Comparison of ENCODE assay signal across 9 cellular contexts in genomic region chr6:95203153-95203754, GRCh38.
DNase-seq lines count a peak whose midpoint lies in the region; ATAC-seq, FAIRE-seq and TF ChIP-seq lines count a peak whose summit lies in the region.
"Had no signal": no experiment of that assay in that cellular context is flagged by ENCODE, and none has a peak within 500 bp of the region (broad histone marks: within the 10 kb centered on the region; RNA-seq: fewer than 3 reads in every experiment).

No MANE protein-coding gene starts in this region.

- DNase-seq in NCI-H2196 (lab: John Stamatoyannopoulos, UW; ENCODE audit: unreplicated experiment) (peak; percentile 23), NCI-H2196 treated with DMSO at 0.1 percent for 48 hours (lab: John Stamatoyannopoulos, UW; ENCODE audit: unreplicated experiment) (no peak), NCI-H748 (lab: John Stamatoyannopoulos, UW; ENCODE audit: unreplicated experiment) (peak; percentile 61), bronchial epithelial cell (ENCODE audit: low read depth) (peak; percentile 55)
- no peak for DNase-seq in activated T-helper 2 cell treated with anti-CD3 and anti-CD28 coated beads, Interferon-gamma antibody, Interleukin-2, Interleukin-4, amounts not matched to agents 10 μg/mL and 5 μg/mL and 100 μg/mL, durations not matched to agents 14 hours and 24 hours and 36 hours (ENCODE audit: low spot score)

- H3K27ac ChIP-seq in neural cell (ENCODE audit: low read length): no peak overlapping the region

- H2AFZ ChIP-seq in neural cell (ENCODE audit: low read depth, low read length): no peak overlapping the region

- H3K36me3 Mint-ChIP-seq in activated T-helper 2 cell treated with anti-CD3 and anti-CD28 coated beads, Interferon-gamma antibody, Interleukin-2, Interleukin-4, amounts not matched to agents 10 μg/mL and 5 μg/mL and 100 μg/mL, durations not matched to agents 14 hours and 24 hours and 36 hours (ENCODE audit: low read depth): no peaks in the 10 kb centered on the region
- H3K36me3 Mint-ChIP-seq: CD4-positive, CD25-positive, alpha-beta regulatory T cell had no signal

- H3K27ac Mint-ChIP-seq in activated T-helper 2 cell treated with anti-CD3 and anti-CD28 coated beads, Interferon-gamma antibody, Interleukin-2, Interleukin-4, amounts not matched to agents 10 μg/mL and 5 μg/mL and 100 μg/mL, durations not matched to agents 14 hours and 24 hours and 36 hours: no peak overlapping the region
- H3K27ac Mint-ChIP-seq: CD4-positive, CD25-positive, alpha-beta regulatory T cell had no signal

- H3K4me3 Mint-ChIP-seq in activated T-helper 2 cell treated with anti-CD3 and anti-CD28 coated beads, Interferon-gamma antibody, Interleukin-2, Interleukin-4, amounts not matched to agents 10 μg/mL and 5 μg/mL and 100 μg/mL, durations not matched to agents 14 hours and 24 hours and 36 hours (ENCODE audit: low read depth): no peak overlapping the region
- H3K4me3 Mint-ChIP-seq: CD4-positive, CD25-positive, alpha-beta regulatory T cell had no signal

- no peaks in the 10 kb centered on the region for H3K27me3 Mint-ChIP-seq in activated T-helper 2 cell treated with anti-CD3 and anti-CD28 coated beads, Interferon-gamma antibody, Interleukin-2, Interleukin-4, amounts not matched to agents 10 μg/mL and 5 μg/mL and 100 μg/mL, durations not matched to agents 14 hours and 24 hours and 36 hours (ENCODE audit: low read depth)
- H3K27me3 Mint-ChIP-seq: CD4-positive, CD25-positive, alpha-beta regulatory T cell had no signal

- H3K36me3 ChIP-seq in bronchial epithelial cell (ENCODE audit: control insufficient read depth, insufficient read depth, low read length): no peaks in the 10 kb centered on the region
- H3K36me3 ChIP-seq in neural cell (ENCODE audit: insufficient read depth, low read length): no peaks in the 10 kb centered on the region

- no peaks in the 10 kb centered on the region for H4K20me1 ChIP-seq in neural cell (ENCODE audit: insufficient read depth)

- H3F3A ChIP-seq in neural cell (ENCODE audit: insufficient read depth, low read length, poor library complexity, severe bottlenecking): no peaks in the 10 kb centered on the region

- no peak overlapping the region for H3K9ac ChIP-seq in neural cell (ENCODE audit: low read length)

- H3K9me3 Mint-ChIP-seq in activated T-helper 2 cell treated with anti-CD3 and anti-CD28 coated beads, Interferon-gamma antibody, Interleukin-2, Interleukin-4, amounts not matched to agents 10 μg/mL and 5 μg/mL and 100 μg/mL, durations not matched to agents 14 hours and 24 hours and 36 hours: no peaks in the 10 kb centered on the region

- no peaks in the 10 kb centered on the region for H3K9me2 ChIP-seq in neural cell (ENCODE audit: insufficient read depth, low read length)

- H3K79me2 ChIP-seq in neural cell (replicated peaks; ENCODE audit: insufficient read depth, low read length): no peaks in the 10 kb centered on the region

- ATAC-seq in GM19468 (IDR thresholded peaks at IDR 0.05; ENCODE audit: extremely low read depth, unreplicated experiment) (peak; percentile 68), HG03378 (IDR thresholded peaks at IDR 0.05; ENCODE audit: unreplicated experiment) (peak; percentile 93)

- peak; percentile 43 for TF ChIP-seq RAD21 in neural cell (conservative IDR thresholded peaks at IDR 0.05)

- no peak for TF ChIP-seq EP300 in neural cell (conservative IDR thresholded peaks at IDR 0.05; ENCODE audit: poor library complexity, severe bottlenecking)

- intact Hi-C loops in activated T-helper 2 cell treated with anti-CD3 and anti-CD28 coated beads, Interferon-gamma antibody, Interleukin-2, Interleukin-4, amounts not matched to agents 10 μg/mL and 5 μg/mL and 100 μg/mL, durations not matched to agents 14 hours and 24 hours and 36 hours (cut with micrococcal nuclease): loop anchor here (5.0 kb wide), 1 partner anchor 719 kb away; no protein-coding TSS in a partner anchor

- H3K27me3 ChIP-seq in bronchial epithelial cell (ENCODE audit: control insufficient read depth, insufficient read depth, low read length) (no peaks in the 10 kb centered on the region), neural cell (ENCODE audit: insufficient read depth, low read depth, low read length) (no peaks in the 10 kb centered on the region)

- no peak overlapping the region for H3K4me3 ChIP-seq in bronchial epithelial cell (ENCODE audit: low read depth, low read length)
- H3K4me3 ChIP-seq in neural cell (ENCODE audit: low read length): no peak overlapping the region

- TF ChIP-seq CTCF in bronchial epithelial cell (IDR thresholded peaks at IDR 0.05; ENCODE audit: insufficient read depth, low read length, severe bottlenecking): peak; percentile 70
- TF ChIP-seq CTCF in neural cell (IDR thresholded peaks at IDR 0.05; ENCODE audit: poor library complexity, severe bottlenecking): peak; percentile 58

- H3K9me3 ChIP-seq in neural cell (ENCODE audit: low read length): no peaks in the 10 kb centered on the region

- H3K4me2 ChIP-seq in neural cell (ENCODE audit: low read length): no peak overlapping the region

- H3K4me1 Mint-ChIP-seq in activated T-helper 2 cell treated with anti-CD3 and anti-CD28 coated beads, Interferon-gamma antibody, Interleukin-2, Interleukin-4, amounts not matched to agents 10 μg/mL and 5 μg/mL and 100 μg/mL, durations not matched to agents 14 hours and 24 hours and 36 hours (ENCODE audit: low read depth): no peaks in the 10 kb centered on the region
- H3K4me1 Mint-ChIP-seq: CD4-positive, CD25-positive, alpha-beta regulatory T cell had no signal

- FAIRE-seq in bronchial epithelial cell (lab: Jason Lieb, UNC): no peak

TF ChIP-seq in neural cell, 6 proteins besides CTCF, POLR2A, EP300 and RAD21:
- TF ChIP-seq REST (IDR thresholded peaks at IDR 0.05; ENCODE audit: borderline replicate concordance) (no peak), SMC3 (conservative IDR thresholded peaks at IDR 0.05; ENCODE audit: poor library complexity) (no peak), POLR2AphosphoS5 (IDR thresholded peaks at IDR 0.05) (no peak), MXI1 (conservative IDR thresholded peaks at IDR 0.05; ENCODE audit: poor library complexity, severe bottlenecking) (no peak), EZH2 (IDR thresholded peaks at IDR 0.05; ENCODE audit: borderline replicate concordance, insufficient read depth, low read length, poor library complexity, severe bottlenecking) (no peak), TAF1 (IDR thresholded peaks at IDR 0.05; ENCODE audit: low read depth) (no peak)

Comparison
In these comparisons a context has a peak if more than half of its experiments do, and no peak if none do; other contexts are left out.
1. DNase-seq: peak in NCI-H2196 (single experiment), NCI-H748 (single experiment) and bronchial epithelial cell (single experiment); none in NCI-H2196 treated with DMSO at 0.1 percent for 48 hours (single experiment) and activated T-helper 2 cell treated with anti-CD3 and anti-CD28 coated beads, Interferon-gamma antibody, Interleukin-2, Interleukin-4, amounts not matched to agents 10 μg/mL and 5 μg/mL and 100 μg/mL, durations not matched to agents 14 hours and 24 hours and 36 hours (single experiment).